Comparison of ENCODE assay signal across 8 cellular contexts in genomic region chr19:36837525-36837901, GRCh38. TPM values are rescaled to one million over a fixed set of nuclear protein-coding genes. Genes with fewer than 3 reads are reported as not detected.
A peak's percentile ranks its signal among the peaks of the same experiment; 100 is the strongest.
DNase-seq lines count a peak whose midpoint lies in the region; ATAC-seq, FAIRE-seq and TF ChIP-seq lines count a peak whose summit lies in the region.

No MANE protein-coding gene starts in this region.

- ATAC-seq in K562 = no peak
- ATAC-seq in left lung = no peak

- WGBS in K562 (ENCODE audit: insufficient coverage, low coverage, missing lambda C conversion rate) = 2% methylated on average over 5 of the region's 6 CpGs
- WGBS in thymus = 13% methylated on average over 6 of the region's 6 CpGs

- H3K27ac ChIP-seq in K562 (ENCODE audit: extremely low read depth, low read depth, low read length) = peak overlapping the region; percentile 73; the same call in 2 of the 3 replicates
- H3K27ac ChIP-seq in left lung = peak overlapping the region; percentile 89 to 90
- H3K27ac ChIP-seq in thymus (ENCODE audit: low read depth) = peak overlapping the region; percentile 83

- H3K9ac ChIP-seq in K562 (ENCODE audit: insufficient read depth in 1 of 2, low read depth in 2 of 2, low read length in 2 of 2) = peak overlapping the region in 1 of 2 experiments; percentile 57; a peak in 1 of 4 replicates

- CTCF ChIA-PET in K562 (lab: Yijun Ruan, JAX; ENCODE audit: low intra/inter-chr PET ratio) = interaction anchor here (0.5 kb wide), 1 partner anchor 243 kb away, joined by 3 read pairs; no protein-coding TSS in a partner anchor

- H3K9me1 ChIP-seq in K562 (ENCODE audit: control insufficient read depth, insufficient read depth, low read length) = no peaks in the 10 kb centered on the region

- no peaks in the 10 kb centered on the region for H3K27me3 ChIP-seq in K562 (ENCODE audit: control insufficient read depth in 2 of 2, insufficient read depth in 2 of 2, low read length in 2 of 2)
- H3K27me3 ChIP-seq in left lung = no peaks in the 10 kb centered on the region
- no peaks in the 10 kb centered on the region for H3K27me3 ChIP-seq in thymus (ENCODE audit: control insufficient read depth, insufficient read depth)

- no peaks in the 10 kb centered on the region for H3K79me2 ChIP-seq in K562 (ENCODE audit: control insufficient read depth, insufficient read depth, low read length)

- H3K4me3 ChIP-seq in K562 (peak overlapping the region; percentile 48), left lung (peak overlapping the region; percentile 63 to 64), thymus (ENCODE audit: low read length) (peak overlapping the region; percentile 50)

- TF ChIP-seq CTCF in K562 (IDR thresholded peaks at IDR 0.05 in 2 of 3, conservative IDR thresholded peaks at IDR 0.05 in 1 of 3; ENCODE audit: insufficient read depth in 2 of 3, low read depth in 1 of 3, low read length in 3 of 3) = no peak
- no peak for TF ChIP-seq CTCF in left lung (IDR thresholded peaks at IDR 0.05)

- no peaks in the 10 kb centered on the region for H4K20me1 ChIP-seq in K562 (replicated peaks; ENCODE audit: control insufficient read depth, insufficient read depth, low read length)

- FAIRE-seq in K562 (lab: Jason Lieb, UNC) = no peak

- intact Hi-C loops in K562 (cut with micrococcal nuclease) = no loop called here
- intact Hi-C loops in left lung (cut with DNase I) = no loop called here

- H2AFZ ChIP-seq in K562 (ENCODE audit: low read depth, low read length) = peak overlapping the region; percentile 87

- H3K9me3 ChIP-seq in K562 (replicated peaks; ENCODE audit: control insufficient read depth, insufficient read depth, low read depth, low read length) (no peaks in the 10 kb centered on the region; the same call in 1 of the 2 replicates), left lung (peaks cover 0 to 66% of the 10 kb centered on the region in 2 donors), thymus (ENCODE audit: control insufficient read depth) (peaks cover 2% of the 10 kb centered on the region)

- POLR2A ChIA-PET in K562 (lab: Yijun Ruan, JAX) = no interaction called here

- DNase-seq in NCI-H2081 treated with DMSO at 0.1 percent for 48 hours (lab: John Stamatoyannopoulos, UW) (peak; percentile 0), NCI-H2081 (lab: John Stamatoyannopoulos, UW) (no peak), K562 (ENCODE audit: extremely low read depth in 1 of 4, low spot score in 3 of 4) (no peak), left lung (no peak), NCI-H1092 treated with DMSO at 0.1 percent for 48 hours (lab: John Stamatoyannopoulos, UW) (no peak), NCI-H1694 (lab: John Stamatoyannopoulos, UW) (no peak), ACHN (no peak)

- in situ Hi-C loops in K562 (cut with MboI) = no loop called here
- in situ Hi-C loops in ACHN (cut with HindIII; ENCODE audit: low pct_ligation_motif_present, low pct_unique_long_range_greater_than_20kb, low sequenced_read_pairs) = no loop called here

- TF ChIP-seq EP300 in K562 (IDR thresholded peaks at IDR 0.05; ENCODE audit: low read length) = no peak

- no peaks in the 10 kb centered on the region for H3K4me1 ChIP-seq in K562 (replicated peaks in 1 of 2; ENCODE audit: control insufficient read depth in 2 of 2, insufficient read depth in 2 of 2, low read length in 2 of 2)
- peaks cover 0 to 13% of the 10 kb centered on the region in 2 donors for H3K4me1 ChIP-seq in left lung
- H3K4me1 ChIP-seq in thymus (ENCODE audit: control insufficient read depth, insufficient read depth, low read length) = peaks cover 8% of the 10 kb centered on the region

- peak overlapping the region; percentile 67 for H3K4me2 ChIP-seq in K562 (ENCODE audit: insufficient read depth, low read length)

- TF ChIP-seq RAD21 in K562 (CRISPR knock-in tag; conservative IDR thresholded peaks at IDR 0.05 in 1 of 2, IDR thresholded peaks at IDR 0.05 in 1 of 2) = no peak

- BruUV-seq in K562 (replicated peaks; lab: Mats Ljungman, UMichigan) = no TSS peak

- H3K36me3 ChIP-seq in K562 (ENCODE audit: control insufficient read depth, insufficient read depth, low read length) (no peaks in the 10 kb centered on the region), left lung (peaks cover 0 to 30% of the 10 kb centered on the region in 2 donors), thymus (ENCODE audit: control insufficient read depth, insufficient read depth) (no peaks in the 10 kb centered on the region)

- no peak for TF ChIP-seq POLR2A in K562 (conservative IDR thresholded peaks at IDR 0.05)

TF ChIP-seq in K562, 482 proteins besides CTCF, POLR2A, EP300 and RAD21 (continues in another document):
- TF ChIP-seq SMARCC2 (IDR thresholded peaks at IDR 0.05; ENCODE audit: low read depth) = no peak
- TF ChIP-seq KHSRP (IDR thresholded peaks at IDR 0.05) = no peak
- no peak for TF ChIP-seq ZNF395 (CRISPR knock-in tag; IDR thresholded peaks at IDR 0.05)
- TF ChIP-seq MEIS2 (IDR thresholded peaks at IDR 0.05; ENCODE audit: partially characterized antibody) = no peak
- TF ChIP-seq ZBTB7A (IDR thresholded peaks at IDR 0.05; ENCODE audit: borderline replicate concordance, control insufficient read depth, low read depth, low read length) = no peak
- TF ChIP-seq HLTF (IDR thresholded peaks at IDR 0.05) = no peak
- TF ChIP-seq YBX1 (IDR thresholded peaks at IDR 0.05) = no peak
- TF ChIP-seq ZNF57 (CRISPR knock-in tag; IDR thresholded peaks at IDR 0.05) = no peak

RNA-seq across cellular contexts. Expression of gene ZNF790, which starts 0.7 kb away (rescaled TPM):
- 0.46 and 1.1 TPM in 2 replicates for total RNA-seq in K562 (2011; cell fraction: chromatin; rRNA removed; ENCODE audit: low replicate concordance)
- total RNA-seq in K562 (2011; cell fraction: nucleolus; rRNA removed) = 1.1 and 1.8 TPM in 2 replicates
- 1.5 and 1.7 TPM in 2 replicates for total RNA-seq in K562 (2011; cell fraction: nucleoplasm; rRNA removed)
- 0.24 and 1.2 TPM in 2 replicates for total RNA-seq in K562 (2014; rRNA removed)
- total RNA-seq in K562 (2014; rRNA removed; fragmentation: Illumina TruSeq; extraction: Trizol) = 0.87 and 1.6 TPM in 2 replicates
- total RNA-seq in K562 (2015; rRNA removed; fragmentation: Illumina TruSeq; extraction: Trizol) = 0.41 and 0.62 TPM in 2 replicates
- 0.38 and 0.49 TPM in 2 replicates for total RNA-seq in K562 (2021)
- 0.07 and 0.33 TPM in 2 replicates for polyA plus RNA-seq in K562 (2011; rRNA removed)
- 0.03 and 0.06 TPM in 2 replicates for polyA plus RNA-seq in K562 (2011; cell fraction: cytosol; rRNA removed)
- 0.03 and 0.24 TPM in 2 replicates for polyA plus RNA-seq in K562 (2011; cell fraction: nucleus; rRNA removed)
- 0.30 and 0.62 TPM in 2 replicates for polyA plus RNA-seq in K562 (2012)
- 0.29 and 0.37 TPM in 2 replicates for polyA plus RNA-seq in K562 (2014; fragmentation: Illumina TruSeq; extraction: Trizol)
- polyA plus RNA-seq in K562 (2014; fragmentation: Nextera tagmentation; extraction: Ambion mirVana) = under 1 TPM; 0.46 to 0.53 TPM
- polyA plus RNA-seq in K562 (2014; rRNA removed) = 0.88 and 1.7 TPM in 2 replicates
- 0.32 and 0.42 TPM in 2 replicates for polyA minus RNA-seq in K562 (2011; rRNA and poly(A)+ RNA removed)
- polyA minus RNA-seq in K562 (2011; cell fraction: cytosol; rRNA and poly(A)+ RNA removed) = not detected in 2 replicates
- 0.67 and 1.1 TPM in 2 replicates for polyA minus RNA-seq in K562 (2011; cell fraction: nucleus; rRNA and poly(A)+ RNA removed)
- total RNA-seq in left lung = 1 to 10 TPM; 6.8 to 7.5 TPM
- 4.8 TPM for polyA plus RNA-seq in thymus

RNA-seq across cellular contexts. Expression of gene ZNF345, which starts 13.2 kb away (rescaled TPM):
- 1.2 and 3.3 TPM in 2 replicates for total RNA-seq in K562 (2011; cell fraction: chromatin; rRNA removed; ENCODE audit: low replicate concordance)
- 0.92 and 1.3 TPM in 2 replicates for total RNA-seq in K562 (2011; cell fraction: nucleolus; rRNA removed)
- total RNA-seq in K562 (2011; cell fraction: nucleoplasm; rRNA removed) = 2.1 and 3.4 TPM in 2 replicates
- total RNA-seq in K562 (2014; rRNA removed) = 0.64 and 0.65 TPM in 2 replicates
- total RNA-seq in K562 (2014; rRNA removed; fragmentation: Illumina TruSeq; extraction: Trizol) = 0.65 and 1.2 TPM in 2 replicates
- 0.54 and 0.57 TPM in 2 replicates for total RNA-seq in K562 (2015; rRNA removed; fragmentation: Illumina TruSeq; extraction: Trizol)
- 1.4 and 1.6 TPM in 2 replicates for total RNA-seq in K562 (2021)
- 0.47 and 1.3 TPM in 2 replicates for polyA plus RNA-seq in K562 (2011; rRNA removed)
- 0.22 and 0.33 TPM in 2 replicates for polyA plus RNA-seq in K562 (2011; cell fraction: cytosol; rRNA removed)
- 0.38 and 1.2 TPM in 2 replicates for polyA plus RNA-seq in K562 (2011; cell fraction: nucleus; rRNA removed)
- 0.31 and 1.1 TPM in 2 replicates for polyA plus RNA-seq in K562 (2012)
- 0.42 and 0.51 TPM in 2 replicates for polyA plus RNA-seq in K562 (2014; fragmentation: Illumina TruSeq; extraction: Trizol)
- polyA plus RNA-seq in K562 (2014; fragmentation: Nextera tagmentation; extraction: Ambion mirVana) = under 1 TPM; 0.38 to 0.84 TPM
- 0.31 and 1.1 TPM in 2 replicates for polyA plus RNA-seq in K562 (2014; rRNA removed)
- 0.39 and 0.88 TPM in 2 replicates for polyA minus RNA-seq in K562 (2011; rRNA and poly(A)+ RNA removed)
- not detected in 2 replicates for polyA minus RNA-seq in K562 (2011; cell fraction: cytosol; rRNA and poly(A)+ RNA removed)
- polyA minus RNA-seq in K562 (2011; cell fraction: nucleus; rRNA and poly(A)+ RNA removed) = 0.11 and 0.54 TPM in 2 replicates
- total RNA-seq in left lung = 1 to 10 TPM; 3.1 to 3.6 TPM
- 6.2 TPM for polyA plus RNA-seq in thymus
